Comparison of ENCODE assay signal across 10 cellular contexts in genomic region chr6:11653028-11653583, GRCh38.
DNase-seq lines count a peak whose midpoint lies in the region; ATAC-seq, FAIRE-seq and TF ChIP-seq lines count a peak whose summit lies in the region.
"Had no signal": no experiment of that assay in that cellular context is flagged by ENCODE, and none has a peak within 500 bp of the region (broad histone marks: within the 10 kb centered on the region; RNA-seq: fewer than 3 reads in every experiment).

No MANE protein-coding gene starts in this region.

- H3K27me3 ChIP-seq in HepG2 (ENCODE audit: control insufficient read depth in 1 of 2, insufficient read depth in 2 of 2, low read length in 2 of 2) (peaks cover 0 to 22% of the 10 kb centered on the region in 2 experiments; a peak in 2 of 5 replicates), Peyer's patch (no peaks in the 10 kb centered on the region)

- H3K27ac Mint-ChIP-seq in activated naive CD4-positive, alpha-beta T cell treated with anti-CD3 and anti-CD28 coated beads, Interleukin-2, amount 50 U/mL, for 72 hours, result peak overlapping the region in 1 of 2 donors; percentile 37

- H3K9ac ChIP-seq in HepG2 (ENCODE audit: insufficient read depth, low read depth, low read length), result no peak overlapping the region

- H3K79me2 ChIP-seq in HepG2 (ENCODE audit: insufficient read depth, low read length), result no peaks in the 10 kb centered on the region

- no peak overlapping the region for H3K27ac ChIP-seq in HepG2 (ENCODE audit: extremely low read length, insufficient read depth, low read length)
- peak overlapping the region in 1 of 4 donors; percentile 3 for H3K27ac ChIP-seq in Peyer's patch
- H3K27ac ChIP-seq: HL-60 had no signal

- no peak for FAIRE-seq in HepG2 (lab: Jason Lieb, UNC)
- FAIRE-seq: islet of Langerhans had no signal

- no peaks in the 10 kb centered on the region for H4K20me1 ChIP-seq in HepG2 (ENCODE audit: insufficient read depth, low read length)

- CTCF ChIA-PET in HepG2 (lab: Yijun Ruan, JAX; ENCODE audit: low intra/inter-chr PET ratio, low total read pairs), result no interaction called here

- intact Hi-C loops in HepG2 (cut with micrococcal nuclease; ENCODE audit: unreplicated experiment), result loop anchor here (10.0 kb wide), 1 partner anchor 852 kb away; no protein-coding TSS in a partner anchor

- H3K4me1 ChIP-seq in HepG2 (ENCODE audit: insufficient read depth, low read length) (no peaks in the 10 kb centered on the region), Peyer's patch (peaks cover 0 to 11% (median 0%) of the 10 kb centered on the region in 4 donors)

- peak; percentile 55 to 89 for ATAC-seq in activated naive CD4-positive, alpha-beta T cell treated with anti-CD3 and anti-CD28 coated beads, Interleukin-2, amount 50 U/mL, for 72 hours
- ATAC-seq in HepG2, result no peak; the same call in 2 of the 3 replicates
- no peak for ATAC-seq in GM18502 (IDR thresholded peaks at IDR 0.05; ENCODE audit: poor library complexity, unreplicated experiment)

- no peak overlapping the region for H2AFZ ChIP-seq in HepG2 (ENCODE audit: low read length)

- TF ChIP-seq RAD21 in HepG2 (CRISPR knock-in tag; IDR thresholded peaks at IDR 0.05), result no peak

- no peaks in the 10 kb centered on the region for H3K36me3 Mint-ChIP-seq in activated naive CD4-positive, alpha-beta T cell treated with anti-CD3 and anti-CD28 coated beads, Interleukin-2, amount 50 U/mL, for 72 hours

- POLR2A ChIA-PET in HepG2 (lab: Yijun Ruan, JAX), result no interaction called here

- peak; percentile 17 for DNase-seq in DMS53 treated with DMSO at 0.1 percent for 48 hours (lab: John Stamatoyannopoulos, UW; ENCODE audit: unreplicated experiment)
- DNase-seq in NB4 (ENCODE audit: low read depth), result peak; percentile 54
- DNase-seq in activated naive CD4-positive, alpha-beta T cell treated with anti-CD3 and anti-CD28 coated beads, Interleukin-2, amount 50 U/mL, for 72 hours (ENCODE audit: low spot score in 2 of 2), result peak in 1 of 2 donors; percentile 51
- peak; percentile 15 for DNase-seq in HepG2 (ENCODE audit: low spot score)
- no peak for DNase-seq in Peyer's patch
- DNase-seq in hippocampal formation (lab: John Stamatoyannopoulos, UW), result no peak
- no peak for DNase-seq in DMS153 treated with DMSO at 0.1 percent for 48 hours (lab: John Stamatoyannopoulos, UW; ENCODE audit: unreplicated experiment)

- no TSS peak for BruUV-seq in HepG2 (replicated peaks; lab: Mats Ljungman, UMichigan)

- TF ChIP-seq CTCF in NB4 (IDR thresholded peaks at IDR 0.05; ENCODE audit: low read depth, low read length) (no peak), HepG2 (CRISPR knock-in tag; IDR thresholded peaks at IDR 0.05) (no peak), Peyer's patch (IDR thresholded peaks at IDR 0.05) (no peak)

- no peak overlapping the region for H3K4me3 ChIP-seq in NB4 (ENCODE audit: low read depth, low read length)
- no peak overlapping the region for H3K4me3 ChIP-seq in HepG2 (replicated peaks in 1 of 3; ENCODE audit: insufficient read depth in 1 of 3, low read depth in 2 of 3, low read length in 3 of 3)
- no peak overlapping the region for H3K4me3 ChIP-seq in Peyer's patch

- H3K9me3 ChIP-seq in HepG2 (ENCODE audit: low read length), result no peaks in the 10 kb centered on the region
- H3K9me3 ChIP-seq in Peyer's patch, result no peaks in the 10 kb centered on the region

- H3K36me3 ChIP-seq in HepG2 (replicated peaks in 1 of 2; ENCODE audit: control insufficient read depth in 1 of 2, insufficient read depth in 2 of 2, low read length in 2 of 2), result no peaks in the 10 kb centered on the region
- H3K36me3 ChIP-seq in Peyer's patch, result no peaks in the 10 kb centered on the region

- TF ChIP-seq POLR2A in NB4 (IDR thresholded peaks at IDR 0.05; ENCODE audit: extremely low read depth, insufficient read length) (no peak), HepG2 (IDR thresholded peaks at IDR 0.05; ENCODE audit: insufficient read depth in 1 of 2, low read depth in 2 of 2, low read length in 2 of 2) (no peak), Peyer's patch (IDR thresholded peaks at IDR 0.05) (no peak)

- TF ChIP-seq EP300 in HepG2 (IDR thresholded peaks at IDR 0.05; ENCODE audit: low read depth in 2 of 2, low read length in 2 of 2), result no peak
- TF ChIP-seq EP300 in HepG2 (CRISPR knock-in tag; IDR thresholded peaks at IDR 0.05; ENCODE audit: borderline replicate concordance), result no peak

- in situ Hi-C loops in HepG2 (cut with HindIII; ENCODE audit: extremely low pct_ligation_motif_present, low pct_unique_long_range_greater_than_20kb), result loop anchor here (10.0 to 25.0 kb wide), 2 partner anchors 582 to 959 kb away; no protein-coding TSS in a partner anchor

- no peak overlapping the region for H3K4me2 ChIP-seq in HepG2 (ENCODE audit: low read depth, low read length)

- no peaks in the 10 kb centered on the region for H3K9me3 Mint-ChIP-seq in activated naive CD4-positive, alpha-beta T cell treated with anti-CD3 and anti-CD28 coated beads, Interleukin-2, amount 50 U/mL, for 72 hours

- 6% methylated on average over 8 of the region's 8 CpGs for WGBS in HepG2 (ENCODE audit: low lambda C conversion rate)

TF ChIP-seq in HepG2, 621 proteins besides CTCF, POLR2A, EP300 and RAD21:
- TF ChIP-seq SCMH1 (CRISPR knock-in tag; IDR thresholded peaks at IDR 0.05; ENCODE audit: borderline replicate concordance) (no peak), ZNF670 (CRISPR knock-in tag; IDR thresholded peaks at IDR 0.05; ENCODE audit: borderline replicate concordance) (no peak), STAT5B (CRISPR knock-in tag; IDR thresholded peaks at IDR 0.05) (no peak), FOSL2 (CRISPR knock-in tag; IDR thresholded peaks at IDR 0.05) (no peak), ZNF883 (CRISPR knock-in tag; IDR thresholded peaks at IDR 0.05; ENCODE audit: not compliant biosample characterization) (no peak), ZNF546 (CRISPR knock-in tag; conservative IDR thresholded peaks at IDR 0.05) (no peak), IRX3 (CRISPR knock-in tag; IDR thresholded peaks at IDR 0.05; ENCODE audit: borderline replicate concordance, low read depth) (no peak), ZNF891 (CRISPR knock-in tag; IDR thresholded peaks at IDR 0.05) (no peak), NFYC (CRISPR knock-in tag; IDR thresholded peaks at IDR 0.05) (no peak), GTF2F1 (IDR thresholded peaks at IDR 0.05; ENCODE audit: low read length) (no peak), SAFB2 (CRISPR knock-in tag; IDR thresholded peaks at IDR 0.05; ENCODE audit: borderline replicate concordance, low read depth) (no peak)

Comparison
In these comparisons a context has a peak if more than half of its experiments do, and no peak if none do; other contexts are left out.
1. DNase-seq: peak in DMS53 treated with DMSO at 0.1 percent for 48 hours (single experiment), NB4 (single experiment) and HepG2 (single experiment); none in Peyer's patch (0 of 3), hippocampal formation (0 of 2) and DMS153 treated with DMSO at 0.1 percent for 48 hours (single experiment).
2. ATAC-seq: peak in activated naive CD4-positive, alpha-beta T cell treated with anti-CD3 and anti-CD28 coated beads, Interleukin-2, amount 50 U/mL, for 72 hours (2 of 2); none in HepG2 (single experiment) and GM18502 (single experiment).